In genomic region chr20:58508762-58509395, GRCh38 we compare ENCODE assay signal across 32 cellular contexts. TPM values are rescaled to one million over a fixed set of nuclear protein-coding genes. Genes with fewer than 3 reads are reported as not detected.
"Had no signal": no experiment of that assay in that cellular context is flagged by ENCODE, and none has a peak within 500 bp of the region (broad histone marks: within the 10 kb centered on the region; RNA-seq: fewer than 3 reads in every experiment).

No MANE protein-coding gene starts in this region.

- DNase-seq: activated B cell treated with CpG ODN at 0.5 μM for 24 hours; activated CD4-positive, alpha-beta T cell treated with anti-CD3 and anti-CD28 coated beads for 48 hours; activated CD4-positive, alpha-beta T cell treated with anti-CD3 and anti-CD28 coated beads, Interleukin-2, amount 50 U/mL, for 1 hour; activated CD4-positive, alpha-beta T cell treated with anti-CD3 and anti-CD28 coated beads, Interleukin-2, amount 50 U/mL, for 48 hours; activated CD8-positive, alpha-beta memory T cell treated with anti-CD3 and anti-CD28 coated beads for 24 hours; activated CD8-positive, alpha-beta T cell treated with anti-CD3 and anti-CD28 coated beads for 36 hours; activated gamma-delta T cell; activated naive CD4-positive, alpha-beta T cell; activated naive CD4-positive, alpha-beta T cell treated with anti-CD3 and anti-CD28 coated beads, Interleukin-2, amount 10 ng/mL, durations not matched to agents 7 days and 5 days; activated naive CD8-positive, alpha-beta T cell treated with anti-CD3 and anti-CD28 coated beads, Interleukin-2, amount 10 ng/mL, durations not matched to agents 7 days and 5 days; activated T-cell treated with anti-CD3 and anti-CD28 coated beads, Interleukin-2, amount 50 U/mL, for 1 hour; activated T-cell treated with anti-CD3 and anti-CD28 coated beads, Interleukin-2, amount 50 U/mL, for 72 hours; brain microvascular endothelial cell; dorsolateral prefrontal cortex; effector memory CD4-positive, alpha-beta T cell; endodermal cell; foreskin keratinocyte; gastrocnemius medialis; glutamatergic neuron; T-helper 1 cell; T-helper 17 cell; T1000; WERI-Rb-1 had no signal

- H3K4me3 ChIP-seq: coronary artery, dorsolateral prefrontal cortex, gastrocnemius medialis had no signal

- H3K4me1 Mint-ChIP-seq: activated B cell treated with CpG ODN at 0.5 μM for 24 hours; activated naive CD4-positive, alpha-beta T cell treated with anti-CD3 and anti-CD28 coated beads, Interleukin-2, amount 10 ng/mL, durations not matched to agents 7 days and 5 days; activated naive CD8-positive, alpha-beta T cell treated with anti-CD3 and anti-CD28 coated beads, Interleukin-2, amount 10 ng/mL, durations not matched to agents 7 days and 5 days; central memory CD8-positive, alpha-beta T cell; T-helper 17 cell had no signal

- ATAC-seq: activated CD4-positive, CD25-positive, alpha-beta regulatory T cell treated with anti-CD3 and anti-CD28 coated beads, Interleukin-2, amount 50 U/mL, for 24 hours; activated CD8-positive, alpha-beta T cell treated with anti-CD3 and anti-CD28 coated beads for 36 hours; activated naive CD4-positive, alpha-beta T cell treated with anti-CD3 and anti-CD28 coated beads, Interleukin-2, amount 50 U/mL, for 72 hours; activated T-cell treated with anti-CD3 and anti-CD28 coated beads, Interleukin-2, amount 50 U/mL, for 72 hours; esophagus mucosa; foreskin keratinocyte; gastrocnemius medialis; T-helper 17 cell had no signal

- H3K27ac Mint-ChIP-seq: activated B cell treated with CpG ODN at 0.5 μM for 24 hours; activated CD8-positive, alpha-beta T cell treated with anti-CD3 and anti-CD28 coated beads for 36 hours; activated naive CD4-positive, alpha-beta T cell treated with anti-CD3 and anti-CD28 coated beads, Interleukin-2, amount 10 ng/mL, durations not matched to agents 7 days and 5 days; activated naive CD4-positive, alpha-beta T cell treated with anti-CD3 and anti-CD28 coated beads, Interleukin-2, amount 50 U/mL, for 72 hours; activated naive CD8-positive, alpha-beta T cell treated with anti-CD3 and anti-CD28 coated beads, Interleukin-2, amount 10 ng/mL, durations not matched to agents 7 days and 5 days; activated T-cell treated with anti-CD3 and anti-CD28 coated beads, Interleukin-2, amount 50 U/mL, for 72 hours; dendritic cell treated with granulocyte-macrophage colony-stimulating factor and Interleukin-4, amounts not matched to agents 40 ng/mL and 50 ng/mL, for 4 days; endodermal cell; T-helper 17 cell; T-helper 2 cell treated with Interferon-gamma antibody and Interleukin-4, amounts not matched to agents 5 μg/mL and 100 μg/mL, for 36 hours had no signal

- FAIRE-seq: astrocyte had no signal

- H3K36me3 ChIP-seq: brain microvascular endothelial cell, gastrocnemius medialis, WERI-Rb-1 had no signal

- H3K36me3 Mint-ChIP-seq: activated naive CD4-positive, alpha-beta T cell treated with anti-CD3 and anti-CD28 coated beads, Interleukin-2, amount 10 ng/mL, durations not matched to agents 7 days and 5 days; activated naive CD8-positive, alpha-beta T cell treated with anti-CD3 and anti-CD28 coated beads, Interleukin-2, amount 10 ng/mL, durations not matched to agents 7 days and 5 days had no signal

- H3K4me3 Mint-ChIP-seq: activated B cell treated with CpG ODN at 0.5 μM for 24 hours; activated CD8-positive, alpha-beta T cell treated with anti-CD3 and anti-CD28 coated beads for 36 hours; activated naive CD4-positive, alpha-beta T cell treated with anti-CD3 and anti-CD28 coated beads, Interleukin-2, amount 10 ng/mL, durations not matched to agents 7 days and 5 days; activated naive CD8-positive, alpha-beta T cell treated with anti-CD3 and anti-CD28 coated beads, Interleukin-2, amount 10 ng/mL, durations not matched to agents 7 days and 5 days; activated T-cell treated with anti-CD3 and anti-CD28 coated beads, Interleukin-2, amount 50 U/mL, for 72 hours; central memory CD8-positive, alpha-beta T cell; dendritic cell treated with granulocyte-macrophage colony-stimulating factor and Interleukin-4, amounts not matched to agents 40 ng/mL and 50 ng/mL, for 4 days; endodermal cell; T-helper 17 cell; T-helper 2 cell treated with Interferon-gamma antibody and Interleukin-4, amounts not matched to agents 5 μg/mL and 100 μg/mL, for 36 hours had no signal

- H3K4me1 ChIP-seq: foreskin keratinocyte, gastrocnemius medialis had no signal

- H3K27ac ChIP-seq: brain microvascular endothelial cell, coronary artery, dorsolateral prefrontal cortex, foreskin keratinocyte, gastrocnemius medialis, WERI-Rb-1 had no signal

RNA-seq across cellular contexts. Expression of gene APCDD1L, which starts 6.3 kb away (rescaled TPM):
- total RNA-seq: activated B cell treated with CpG ODN at 0.5 μM for 24 hours; activated CD8-positive, alpha-beta T cell treated with anti-CD3 and anti-CD28 coated beads for 36 hours; activated naive CD4-positive, alpha-beta T cell treated with anti-CD3 and anti-CD28 coated beads, Interleukin-2, amount 50 U/mL, for 72 hours; activated naive CD8-positive, alpha-beta T cell treated with anti-CD3 and anti-CD28 coated beads, Interleukin-2, amount 10 ng/mL, durations not matched to agents 7 days and 5 days; activated T-cell treated with anti-CD3 and anti-CD28 coated beads, Interleukin-2, amount 50 U/mL, for 72 hours; cerebellum; T-helper 17 cell had no signal
